21 cellular contexts compared by ENCODE assay signal in the genomic region with DNA sequence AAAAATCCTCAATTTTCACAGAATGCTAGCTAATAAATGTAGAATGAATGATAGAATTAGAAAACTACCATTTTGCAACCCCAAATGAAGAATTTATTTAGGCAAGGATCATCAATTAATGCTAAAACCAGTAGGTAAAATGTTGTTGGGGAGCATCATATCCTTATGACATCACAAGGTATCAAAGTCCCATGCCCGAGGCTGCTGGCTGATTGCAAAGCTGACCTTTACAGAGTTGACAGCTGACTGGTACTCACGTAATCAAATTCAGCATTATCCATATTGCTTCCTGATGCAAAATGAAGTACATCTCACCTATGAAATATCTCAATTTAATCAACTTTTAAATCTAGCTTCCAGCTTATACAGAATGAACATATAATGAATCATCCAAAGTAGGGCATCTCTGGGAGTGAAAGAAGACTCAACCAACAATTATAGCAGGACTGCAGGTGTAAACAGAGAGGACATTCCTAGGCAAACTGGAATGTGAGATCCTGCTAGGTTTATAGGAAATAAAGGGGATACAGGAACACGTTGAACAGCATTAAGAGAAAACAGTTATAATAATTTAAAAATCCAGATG. TPM values are rescaled to one million over a fixed set of nuclear protein-coding genes. Genes with fewer than 3 reads are reported as not detected.
DNase-seq lines count a peak whose midpoint lies in the region; ATAC-seq and TF ChIP-seq lines count a peak whose summit lies in the region.
"Had no signal": no experiment of that assay in that cellular context is flagged by ENCODE, and none has a peak within 500 bp of the region (broad histone marks: within the 10 kb centered on the region; RNA-seq: fewer than 3 reads in every experiment).

No MANE protein-coding gene starts in this region.

- CTCF ChIA-PET in RWPE1 (lab: Yijun Ruan, JAX): interaction anchor here (0.5 to 1.3 kb wide), 7 partner anchors 10 to 573 kb away, joined by 3 to 6 read pairs (median 3); partner anchors contain the start of gene BLNK
- CTCF ChIA-PET in naive thymus-derived CD4-positive, alpha-beta T cell (lab: Charles Lee): interaction anchor here (1.0 kb wide), 1 partner anchor 52 kb away, joined by 3 read pairs; no protein-coding TSS in a partner anchor

- no peak overlapping the region for H3K27ac Mint-ChIP-seq in naive thymus-derived CD4-positive, alpha-beta T cell
- H3K27ac Mint-ChIP-seq: CD4-positive, CD25-positive, alpha-beta regulatory T cell; CD8-positive, alpha-beta memory T cell; HFFc6 had no signal

- H3K36me3 Mint-ChIP-seq in naive thymus-derived CD4-positive, alpha-beta T cell: no peaks in the 10 kb centered on the region
- H3K36me3 Mint-ChIP-seq: CD4-positive, CD25-positive, alpha-beta regulatory T cell; CD8-positive, alpha-beta memory T cell had no signal

- intact Hi-C loops in naive thymus-derived CD4-positive, alpha-beta T cell (cut with micrococcal nuclease): no loop called here

- peak; percentile 23 for DNase-seq in RWPE1 (ENCODE audit: low spot score)
- DNase-seq in epithelial cell of prostate (ENCODE audit: low read depth, low spot score): no peak
- no peak for DNase-seq in COR-L47 (lab: John Stamatoyannopoulos, UW)
- no peak for DNase-seq in naive thymus-derived CD4-positive, alpha-beta T cell
- DNase-seq: ACHN; BE2C; C1 segment of cervical spinal cord; CD4-positive, CD25-positive, alpha-beta regulatory T cell; CD8-positive, alpha-beta memory T cell; DMS79 treated with DMSO at 0.1 percent for 48 hours; GF-D8; GOT3; H7; HFFc6; IMR-90 had no signal

- H3K36me3 ChIP-seq in liver (ENCODE audit: control insufficient read depth in 4 of 4, insufficient read depth in 3 of 4, low read depth in 1 of 4, low read length in 3 of 4): no peaks in the 10 kb centered on the region
- no peaks in the 10 kb centered on the region for H3K36me3 ChIP-seq in naive thymus-derived CD4-positive, alpha-beta T cell (ENCODE audit: control insufficient read depth in 2 of 3, insufficient read depth in 3 of 3, low read length in 3 of 3)
- H3K36me3 ChIP-seq: BE2C had no signal

- H3K4me1 ChIP-seq in liver (ENCODE audit: control insufficient read depth in 4 of 4, insufficient read depth in 4 of 4, low read length in 3 of 4): peaks cover 9 to 25% (median 15%) of the 10 kb centered on the region in 4 donors
- no peaks in the 10 kb centered on the region for H3K4me1 ChIP-seq in naive thymus-derived CD4-positive, alpha-beta T cell (ENCODE audit: control insufficient read depth in 2 of 2, insufficient read depth in 2 of 2, low read length in 2 of 2)
- H3K4me1 ChIP-seq: BE2C had no signal

- H3K9me3 Mint-ChIP-seq in naive thymus-derived CD4-positive, alpha-beta T cell: peaks cover 0 to 1% (median 0%) of the 10 kb centered on the region in 11 donors
- H3K9me3 Mint-ChIP-seq: CD8-positive, alpha-beta memory T cell; HFFc6 had no signal

- peaks cover 0 to 1% (median 0%) of the 10 kb centered on the region in 7 donors for H3K4me1 Mint-ChIP-seq in naive thymus-derived CD4-positive, alpha-beta T cell
- H3K4me1 Mint-ChIP-seq: CD4-positive, CD25-positive, alpha-beta regulatory T cell; CD8-positive, alpha-beta memory T cell had no signal

- 61% methylated on average over 3 of the region's 3 CpGs for WGBS in liver

- H3K27me3 Mint-ChIP-seq in naive thymus-derived CD4-positive, alpha-beta T cell: peaks cover 0 to 8% (median 4%) of the 10 kb centered on the region in 5 donors

- no peak for ATAC-seq in GM18868 (IDR thresholded peaks at IDR 0.05; ENCODE audit: unreplicated experiment)
- no peak for ATAC-seq in GM18858 (IDR thresholded peaks at IDR 0.05; ENCODE audit: unreplicated experiment)
- no peak for ATAC-seq in naive thymus-derived CD4-positive, alpha-beta T cell
- ATAC-seq: K562 had no signal

- TF ChIP-seq CTCF in RWPE1 (conservative IDR thresholded peaks at IDR 0.05; ENCODE audit: low read depth) (no peak), liver (IDR thresholded peaks at IDR 0.05; ENCODE audit: low read depth, low read length, missing input control) (no peak)

- no peaks in the 10 kb centered on the region for H3K27me3 ChIP-seq in liver (ENCODE audit: control insufficient read depth in 4 of 4, insufficient read depth in 4 of 4, low read length in 3 of 4)
- H3K27me3 ChIP-seq in naive thymus-derived CD4-positive, alpha-beta T cell (ENCODE audit: control insufficient read depth in 2 of 2, insufficient read depth in 2 of 2, low read length in 2 of 2): no peaks in the 10 kb centered on the region
- H3K27me3 ChIP-seq: BE2C had no signal

- H3K27ac ChIP-seq in RWPE1: no peak overlapping the region
- H3K27ac ChIP-seq in epithelial cell of prostate: peak overlapping the region; percentile 10
- H3K27ac ChIP-seq in liver (ENCODE audit: low read depth in 1 of 2, low read length in 2 of 2): no peak overlapping the region
- no peak overlapping the region for H3K27ac ChIP-seq in naive thymus-derived CD4-positive, alpha-beta T cell (ENCODE audit: low read depth, low read length)
- H3K27ac ChIP-seq: HL-60 had no signal

- no peak overlapping the region for H3K9ac ChIP-seq in liver (ENCODE audit: low read depth in 1 of 2, low read length in 2 of 2)

- POLR2A ChIA-PET in RWPE1 (lab: Yijun Ruan, JAX; ENCODE audit: low non-redundant PET): no interaction called here
- POLR2A ChIA-PET in naive thymus-derived CD4-positive, alpha-beta T cell (lab: Charles Lee): interaction anchor here (1.7 kb wide), 1 partner anchor 9 kb away, joined by 3 read pairs; no protein-coding TSS in a partner anchor

- H3K4me3 ChIP-seq in liver (ENCODE audit: low read depth in 1 of 3, low read length in 3 of 3): no peak overlapping the region
- H3K4me3 ChIP-seq in naive thymus-derived CD4-positive, alpha-beta T cell (ENCODE audit: low read length): no peak overlapping the region
- H3K4me3 ChIP-seq: K562 had no signal

- no peaks in the 10 kb centered on the region for H3K9me3 ChIP-seq in liver (ENCODE audit: control insufficient read depth in 4 of 4, low read length in 3 of 4)
- no peaks in the 10 kb centered on the region for H3K9me3 ChIP-seq in naive thymus-derived CD4-positive, alpha-beta T cell (ENCODE audit: control insufficient read depth in 2 of 3, low read length in 3 of 3)
- H3K9me3 ChIP-seq: BE2C had no signal

- H3K4me3 Mint-ChIP-seq in naive thymus-derived CD4-positive, alpha-beta T cell: no peak overlapping the region
- H3K4me3 Mint-ChIP-seq: CD4-positive, CD25-positive, alpha-beta regulatory T cell; CD8-positive, alpha-beta memory T cell; HFFc6 had no signal

- no peak for TF ChIP-seq RAD21 in liver (IDR thresholded peaks at IDR 0.05)

TF ChIP-seq in liver, 16 proteins besides CTCF, POLR2A, EP300 and RAD21:
- TF ChIP-seq HNF4G (IDR thresholded peaks at IDR 0.05) (peak; percentile 35), FOXA1 (IDR thresholded peaks at IDR 0.05) (no peak), RXRA (IDR thresholded peaks at IDR 0.05) (peak; percentile 46 to 56), ATF3 (IDR thresholded peaks at IDR 0.05) (no peak), HNF4A (conservative IDR thresholded peaks at IDR 0.05) (peak; percentile 69 to 75)

RNA-seq across cellular contexts. Expression of gene BLNK, which starts 10.2 kb away (rescaled TPM):
- 10 to 100 TPM in 1 of 2 donors, 1 to 10 TPM in 1; 3.3 to 19.1 TPM for total RNA-seq in liver
- 10 to 100 TPM in 1 of 2 donors, 1 to 10 TPM in 1; 9.9 to 45.2 TPM for polyA plus RNA-seq in liver
- 1 to 10 TPM in 2 of 5 experiments, under 1 TPM in 2, not detected in 1; 0.54 to 6.5 (median 1.5) TPM for total RNA-seq in naive thymus-derived CD4-positive, alpha-beta T cell
- under 1 TPM; 0.17 to 0.18 TPM for polyA plus RNA-seq in naive thymus-derived CD4-positive, alpha-beta T cell
- total RNA-seq: CD8-positive, alpha-beta memory T cell; H7; HFFc6; HT1080; IMR-90; K562 had no signal
- polyA plus RNA-seq: CD8-positive, alpha-beta memory T cell; IMR-90; K562 had no signal

RNA-seq across cellular contexts. Expression of gene DNTT, which starts 22.7 kb away (rescaled TPM):
- under 1 TPM in 1 of 2 donors, not detected in 1; 0.70 TPM for total RNA-seq in liver
- not detected for polyA plus RNA-seq in liver
- under 1 TPM in 2 of 5 experiments, not detected in 3; 0.19 to 0.24 TPM for total RNA-seq in naive thymus-derived CD4-positive, alpha-beta T cell
- polyA plus RNA-seq in naive thymus-derived CD4-positive, alpha-beta T cell: 1 to 10 TPM; 3.7 to 5.0 TPM
- total RNA-seq: CD4-positive, CD25-positive, alpha-beta regulatory T cell; CD8-positive, alpha-beta memory T cell; H7; HFFc6; HT1080; IMR-90; K562 had no signal
- polyA plus RNA-seq: CD8-positive, alpha-beta memory T cell; IMR-90; K562 had no signal
